ENCODE assay signal across 8 cellular contexts in genomic region chr3:10783360-10784346, GRCh38. TPM values are rescaled to one million over a fixed set of nuclear protein-coding genes. Genes with fewer than 3 reads are reported as not detected.
DNase-seq lines count a peak whose midpoint lies in the region; ATAC-seq and TF ChIP-seq lines count a peak whose summit lies in the region.

No MANE protein-coding gene starts in this region.

- H3K9me3 ChIP-seq in HEK293 (ENCODE audit: control insufficient read depth, insufficient read depth, low read depth, low read length) (no peaks in the 10 kb centered on the region), ovary (no peaks in the 10 kb centered on the region)

- no peak overlapping the region for H3K27ac Mint-ChIP-seq in progenitor cell of endocrine pancreas

- H3K4me3 Mint-ChIP-seq in progenitor cell of endocrine pancreas (ENCODE audit: low read depth), result no peak overlapping the region

- H3K36me3 ChIP-seq in HEK293 (ENCODE audit: control insufficient read depth in 2 of 2, insufficient read depth in 1 of 2, low read length in 2 of 2) (no peaks in the 10 kb centered on the region), ovary (no peaks in the 10 kb centered on the region)

- H3K4me3 ChIP-seq in HEK293 (ENCODE audit: low read depth, low read length) (no peak overlapping the region), fibroblast of pulmonary artery (replicated peaks; ENCODE audit: low read depth, low read length) (no peak overlapping the region), ovary (no peak overlapping the region)

- ATAC-seq in GM19023 (IDR thresholded peaks at IDR 0.05; ENCODE audit: unreplicated experiment), result no peak

- H3K4me1 Mint-ChIP-seq in progenitor cell of endocrine pancreas (ENCODE audit: low read depth), result no peaks in the 10 kb centered on the region

- DNase-seq in NCI-H345 (lab: John Stamatoyannopoulos, UW) (peak; percentile 10), NCI-H345 treated with DMSO at 0.1 percent for 48 hours (lab: John Stamatoyannopoulos, UW; ENCODE audit: unreplicated experiment) (no peak), SKM-1 treated with dmso at 0.1 percent for 144 hours (lab: John Stamatoyannopoulos, UW; ENCODE audit: unreplicated experiment) (peak; percentile 34), fibroblast of pulmonary artery (ENCODE audit: low read depth) (peak; percentile 40), progenitor cell of endocrine pancreas (ENCODE audit: low spot score, unreplicated experiment) (no peak), ovary (no peak)

- no peak overlapping the region for H3K27ac ChIP-seq in HEK293 (ENCODE audit: extremely low read depth, low read depth, low read length)
- H3K27ac ChIP-seq in ovary, result no peak overlapping the region

- no peak for TF ChIP-seq EP300 in ovary (IDR thresholded peaks at IDR 0.05)

- H3K27me3 ChIP-seq in ovary, result no peaks in the 10 kb centered on the region

- POLR2A ChIA-PET in HEK293 (lab: Yijun Ruan, JAX), result no interaction called here

- H3K36me3 Mint-ChIP-seq in progenitor cell of endocrine pancreas (ENCODE audit: insufficient read depth), result no peaks in the 10 kb centered on the region

- H3K4me1 ChIP-seq in HEK293 (ENCODE audit: control insufficient read depth, insufficient read depth, low read length) (no peaks in the 10 kb centered on the region), ovary (ENCODE audit: insufficient read depth) (no peaks in the 10 kb centered on the region)

- TF ChIP-seq CTCF in HEK293 (tag by site-specific recombination; IDR thresholded peaks at IDR 0.05), result no peak
- TF ChIP-seq CTCF in fibroblast of pulmonary artery (IDR thresholded peaks at IDR 0.05; ENCODE audit: low read length, missing control alignments), result peak; percentile 67
- TF ChIP-seq CTCF in progenitor cell of endocrine pancreas (IDR thresholded peaks at IDR 0.05; ENCODE audit: unreplicated experiment), result peak; percentile 76
- no peak for TF ChIP-seq CTCF in ovary (IDR thresholded peaks at IDR 0.05)

- whole genome bisulfite sequencing in ovary, 3 donors, result 13 to 21% (median 19%) methylated on average over 5 of the region's 5 CpGs

- peaks cover 54% of the 10 kb centered on the region for H3K27me3 Mint-ChIP-seq in progenitor cell of endocrine pancreas

- CTCF ChIA-PET in HEK293 (lab: Yijun Ruan, JAX), result interaction anchor here (0.7 to 4.5 kb wide), 13 partner anchors 11 to 1275 kb away, joined by 3 to 30 read pairs (median 4); no protein-coding TSS in a partner anchor

- H3K9me3 Mint-ChIP-seq in progenitor cell of endocrine pancreas (ENCODE audit: low read depth), result no peaks in the 10 kb centered on the region

- no peak for TF ChIP-seq POLR2A in ovary (IDR thresholded peaks at IDR 0.05)

- intact Hi-C loops in ovary (cut with DNase I), result no loop called here

TF ChIP-seq in HEK293, 187 proteins besides CTCF, POLR2A, EP300 and RAD21:
- TF ChIP-seq ZNF560 (tag by site-specific recombination; IDR thresholded peaks at IDR 0.05; ENCODE audit: borderline replicate concordance) (no peak), ZSCAN4 (tag by site-specific recombination; IDR thresholded peaks at IDR 0.05) (peak; percentile 57; the same call in 1 of the 2 replicates), ZNF423 (tag by site-specific recombination; IDR thresholded peaks at IDR 0.05) (no peak), ZNF623 (tag by site-specific recombination; IDR thresholded peaks at IDR 0.05) (no peak), OSR2 (tag by site-specific recombination; IDR thresholded peaks at IDR 0.05) (no peak), ZNF169 (tag by site-specific recombination; IDR thresholded peaks at IDR 0.05) (no peak), WT1 (tag by site-specific recombination; IDR thresholded peaks at IDR 0.05) (no peak), PRDM10 (tag by site-specific recombination; IDR thresholded peaks at IDR 0.05) (no peak), ZNF707 (tag by site-specific recombination; IDR thresholded peaks at IDR 0.05) (no peak)
TF ChIP-seq in HEK293: peak in this region for 1.

RNA-seq across cellular contexts. Expression of gene SLC6A11, which starts 32.4 kb away (rescaled TPM):
- total RNA-seq in progenitor cell of endocrine pancreas (0.19 and 0.22 TPM in 2 replicates), ovary (under 1 TPM in 5 of 7 donors, not detected in 2; under 0.01 to 0.33 (median 0.07) TPM)
- under 1 TPM; 0.05 to 0.13 TPM for polyA plus RNA-seq in ovary

Comparison
In these comparisons a context has a peak if more than half of its experiments do, and no peak if none do; other contexts are left out.
1. DNase-seq: peak in NCI-H345 (single experiment), SKM-1 treated with dmso at 0.1 percent for 144 hours (single experiment) and fibroblast of pulmonary artery (single experiment); none in NCI-H345 treated with DMSO at 0.1 percent for 48 hours (single experiment), progenitor cell of endocrine pancreas (single experiment) and ovary (0 of 5).
2. CTCF ChIP-seq: peak in fibroblast of pulmonary artery (single experiment) and progenitor cell of endocrine pancreas (single experiment); none in HEK293 (single experiment) and ovary (0 of 3).